In genomic region chr16:48276102-48276501, GRCh38 we compare ENCODE assay signal across 10 cellular contexts. TPM values are rescaled to one million over a fixed set of nuclear protein-coding genes. Genes with fewer than 3 reads are reported as not detected.
DNase-seq lines count a peak whose midpoint lies in the region; ATAC-seq and TF ChIP-seq lines count a peak whose summit lies in the region.
"Had no signal": no experiment of that assay in that cellular context is flagged by ENCODE, and none has a peak within 500 bp of the region (broad histone marks: within the 10 kb centered on the region; RNA-seq: fewer than 3 reads in every experiment).

No MANE protein-coding gene starts in this region.

- TF ChIP-seq CTCF in endothelial cell (IDR thresholded peaks at IDR 0.05; ENCODE audit: unreplicated experiment): no peak

- H3K27ac Mint-ChIP-seq in endothelial cell (ENCODE audit: unreplicated experiment): peak overlapping the region; percentile 59
- H3K27ac Mint-ChIP-seq in activated naive CD4-positive, alpha-beta T cell treated with anti-CD3 and anti-CD28 coated beads, Interleukin-2, amount 50 U/mL, for 72 hours: no peak overlapping the region

- H3K27ac ChIP-seq in temporal lobe (ENCODE audit: low read depth, low read length): peak overlapping the region; percentile 73

- no peaks in the 10 kb centered on the region for H3K36me3 Mint-ChIP-seq in endothelial cell (ENCODE audit: low read depth, unreplicated experiment)
- peaks cover 11 to 18% of the 10 kb centered on the region in 2 donors for H3K36me3 Mint-ChIP-seq in activated naive CD4-positive, alpha-beta T cell treated with anti-CD3 and anti-CD28 coated beads, Interleukin-2, amount 50 U/mL, for 72 hours

- H3K27me3 Mint-ChIP-seq in endothelial cell (ENCODE audit: unreplicated experiment): no peaks in the 10 kb centered on the region

- H3K9me3 Mint-ChIP-seq in endothelial cell (ENCODE audit: unreplicated experiment): no peaks in the 10 kb centered on the region
- no peaks in the 10 kb centered on the region for H3K9me3 Mint-ChIP-seq in activated naive CD4-positive, alpha-beta T cell treated with anti-CD3 and anti-CD28 coated beads, Interleukin-2, amount 50 U/mL, for 72 hours

- ATAC-seq in activated naive CD4-positive, alpha-beta T cell treated with anti-CD3 and anti-CD28 coated beads, Interleukin-2, amount 50 U/mL, for 72 hours: no peak

- H3K4me3 Mint-ChIP-seq in endothelial cell (ENCODE audit: unreplicated experiment): no peak overlapping the region

- peaks cover 56% of the 10 kb centered on the region for H3K4me1 Mint-ChIP-seq in endothelial cell (ENCODE audit: unreplicated experiment)

- DNase-seq in NCI-H774 (lab: John Stamatoyannopoulos, UW) (peak; percentile 9), endothelial cell (ENCODE audit: low spot score) (no peak), medulla oblongata (ENCODE audit: extremely low spot score) (peak; percentile 91), cortex of kidney (lab: John Stamatoyannopoulos, UW) (no peak)
- DNase-seq in activated effector memory CD4-positive, alpha-beta T cell treated with anti-CD3 and anti-CD28 coated beads, Interleukin-2, amount 50 U/mL, for 16 hours: no peak
- DNase-seq in activated naive CD4-positive, alpha-beta T cell treated with anti-CD3 and anti-CD28 coated beads, Interleukin-2, amount 50 U/mL, for 72 hours (ENCODE audit: low spot score in 2 of 2): no peak
- DNase-seq: central memory CD4-positive, alpha-beta T cell; Kasumi-1; NCI-H226 had no signal

RNA-seq across cellular contexts. Expression of gene ABCC11, which starts 28.8 kb away (rescaled TPM):
- 0.72 TPM for total RNA-seq in endothelial cell (ENCODE audit: unreplicated experiment)
- 0.25 TPM for total RNA-seq in temporal lobe
- total RNA-seq in activated naive CD4-positive, alpha-beta T cell treated with anti-CD3 and anti-CD28 coated beads, Interleukin-2, amount 50 U/mL, for 72 hours: under 1 TPM in 1 of 2 donors, not detected in 1; 0.50 TPM

RNA-seq across cellular contexts. Expression of gene LONP2, which starts 32.0 kb away (rescaled TPM):
- 42.6 TPM for total RNA-seq in endothelial cell (ENCODE audit: unreplicated experiment)
- total RNA-seq in temporal lobe: 51.9 TPM
- 10 to 100 TPM; 39.0 to 53.5 TPM for total RNA-seq in activated naive CD4-positive, alpha-beta T cell treated with anti-CD3 and anti-CD28 coated beads, Interleukin-2, amount 50 U/mL, for 72 hours

Comparison
In these comparisons a context has a peak if more than half of its experiments do, and no peak if none do; other contexts are left out.
1. DNase-seq: peak in NCI-H774 (single experiment) and medulla oblongata (single experiment); none in endothelial cell (single experiment), cortex of kidney (single experiment), activated effector memory CD4-positive, alpha-beta T cell treated with anti-CD3 and anti-CD28 coated beads, Interleukin-2, amount 50 U/mL, for 16 hours (single experiment) and activated naive CD4-positive, alpha-beta T cell treated with anti-CD3 and anti-CD28 coated beads, Interleukin-2, amount 50 U/mL, for 72 hours (0 of 2).